ENCODE assay signal across 17 cellular contexts in genomic region chr14:52125885-52126284, GRCh38. TPM values are rescaled to one million over a fixed set of nuclear protein-coding genes. Genes with fewer than 3 reads are reported as not detected.
A peak's percentile ranks its signal among the peaks of the same experiment; 100 is the strongest.
DNase-seq lines count a peak whose midpoint lies in the region; ATAC-seq and TF ChIP-seq lines count a peak whose summit lies in the region.
"Had no signal": no experiment of that assay in that cellular context is flagged by ENCODE, and none has a peak within 500 bp of the region (broad histone marks: within the 10 kb centered on the region; RNA-seq: fewer than 3 reads in every experiment).

No MANE protein-coding gene starts in this region.

- intact Hi-C loops in activated CD4-positive, alpha-beta T cell treated with anti-CD3 and anti-CD28 coated beads for 36 hours (cut with DNase I, micrococcal nuclease): no loop called here
- intact Hi-C loops in esophagus muscularis mucosa (cut with DNase I): no loop called here

- TF ChIP-seq CTCF in H9 (conservative IDR thresholded peaks at IDR 0.05) (no peak), brain microvascular endothelial cell (IDR thresholded peaks at IDR 0.05; ENCODE audit: low read depth, low read length, missing control alignments) (no peak), osteocyte (IDR thresholded peaks at IDR 0.05) (no peak), esophagus muscularis mucosa (IDR thresholded peaks at IDR 0.05) (no peak)

- H3K4me3 Mint-ChIP-seq in activated CD4-positive, alpha-beta T cell treated with anti-CD3 and anti-CD28 coated beads for 36 hours: no peak overlapping the region
- no peak overlapping the region for H3K4me3 Mint-ChIP-seq in H9
- H3K4me3 Mint-ChIP-seq in osteocyte (ENCODE audit: unreplicated experiment): no peak overlapping the region
- H3K4me3 Mint-ChIP-seq: CD4-positive, alpha-beta T cell; type B pancreatic cell had no signal

- no peak overlapping the region for H2BK15ac ChIP-seq in H9 (ENCODE audit: low read depth, low read length)

- no peak overlapping the region for H2BK5ac ChIP-seq in H9 (ENCODE audit: insufficient read length, low read length)

- no peak overlapping the region for H4K91ac ChIP-seq in H9 (ENCODE audit: insufficient read length, low read depth, low read length)

- no peak overlapping the region for H3K27ac ChIP-seq in H9 (ENCODE audit: insufficient read length, low read depth, low read length)
- H3K27ac ChIP-seq in brain microvascular endothelial cell: peak overlapping the region; percentile 64
- H3K27ac ChIP-seq in Karpas-422 (ENCODE audit: low read length): no peak overlapping the region
- peak overlapping the region in 2 of 4 donors; percentile 26 to 62 for H3K27ac ChIP-seq in esophagus muscularis mucosa (replicated peaks in 1 of 4)
- H3K27ac ChIP-seq: WERI-Rb-1 had no signal

- no peaks in the 10 kb centered on the region for H4K20me1 ChIP-seq in H9 (ENCODE audit: control insufficient read depth, insufficient read depth, insufficient read length)
- no peaks in the 10 kb centered on the region for H4K20me1 ChIP-seq in Karpas-422 (ENCODE audit: insufficient read depth, low read depth, low read length)

- no peak overlapping the region for H4K8ac ChIP-seq in H9 (replicated peaks; ENCODE audit: insufficient read length, low read depth, low read length)

- H3K9me3 ChIP-seq in H9 (ENCODE audit: control insufficient read depth, low read depth, low read length): no peaks in the 10 kb centered on the region
- no peaks in the 10 kb centered on the region for H3K9me3 ChIP-seq in Karpas-422 (ENCODE audit: low read length)
- H3K9me3 ChIP-seq in esophagus muscularis mucosa: no peaks in the 10 kb centered on the region
- H3K9me3 ChIP-seq: body of pancreas, esophagus squamous epithelium had no signal

- H3K4me1 Mint-ChIP-seq in activated CD4-positive, alpha-beta T cell treated with anti-CD3 and anti-CD28 coated beads for 36 hours: peaks cover 12% of the 10 kb centered on the region
- H3K4me1 Mint-ChIP-seq in H9: peaks cover 24 to 27% of the 10 kb centered on the region in 2 experiments
- H3K4me1 Mint-ChIP-seq in osteocyte (ENCODE audit: unreplicated experiment): peaks cover 35% of the 10 kb centered on the region

- H3K79me2 ChIP-seq in H9 (ENCODE audit: insufficient read depth, low read length) (no peaks in the 10 kb centered on the region), Karpas-422 (ENCODE audit: low read length) (no peaks in the 10 kb centered on the region)

- H3T11ph ChIP-seq in H9 (ENCODE audit: low read length): no peak overlapping the region

- H3K23ac ChIP-seq in H9 (ENCODE audit: insufficient read length, low read depth, low read length): no peak overlapping the region

- H3K9ac ChIP-seq in H9 (ENCODE audit: extremely low read depth, insufficient read length, low read length) (no peak overlapping the region), Karpas-422 (ENCODE audit: low read length) (no peak overlapping the region)

- no peak overlapping the region for H2BK120ac ChIP-seq in H9 (ENCODE audit: low read depth, low read length, poor library complexity, severe bottlenecking)

- no peak overlapping the region for H3K56ac ChIP-seq in H9 (ENCODE audit: insufficient read length, low read depth, low read length)

- no peak overlapping the region for H3K4ac ChIP-seq in H9 (ENCODE audit: low read depth, low read length)

- H3K4me2 ChIP-seq in H9 (ENCODE audit: insufficient read depth, insufficient read length, low read length) (no peak overlapping the region), Karpas-422 (ENCODE audit: low read depth, low read length, poor library complexity, severe bottlenecking) (no peak overlapping the region)

- no peaks in the 10 kb centered on the region for H3K9me2 ChIP-seq in Karpas-422 (replicated peaks; ENCODE audit: insufficient read depth, low read length)

- no peak overlapping the region for H4K5ac ChIP-seq in H9 (ENCODE audit: insufficient read length, low read depth, low read length)

- no peak overlapping the region for H2AK5ac ChIP-seq in H9 (ENCODE audit: insufficient read length, low read length)

- peak; percentile 26 for ATAC-seq in activated CD4-positive, alpha-beta T cell treated with anti-CD3 and anti-CD28 coated beads for 36 hours

- CTCF ChIA-PET in activated CD4-positive, alpha-beta T cell treated with anti-CD3 and anti-CD28 coated beads for 36 hours (lab: Charles Lee): no interaction called here

- no peak for TF ChIP-seq EP300 in esophagus muscularis mucosa (IDR thresholded peaks at IDR 0.05)

- H3K9me3 Mint-ChIP-seq in activated CD4-positive, alpha-beta T cell treated with anti-CD3 and anti-CD28 coated beads for 36 hours (ENCODE audit: low read depth): no peaks in the 10 kb centered on the region
- H3K9me3 Mint-ChIP-seq in H9: peaks cover 0 to 2% of the 10 kb centered on the region in 2 experiments; a peak in 3 of 5 replicates
- no peaks in the 10 kb centered on the region for H3K9me3 Mint-ChIP-seq in osteocyte (ENCODE audit: unreplicated experiment)
- H3K9me3 Mint-ChIP-seq: CD4-positive, alpha-beta T cell; type B pancreatic cell had no signal

- in situ Hi-C loops in brain microvascular endothelial cell (cut with HindIII; ENCODE audit: low pct_ligation_motif_present, low sequenced_read_pairs): no loop called here

- H3K18ac ChIP-seq in H9 (ENCODE audit: insufficient read length, low read depth, low read length): no peak overlapping the region

- no peaks in the 10 kb centered on the region for H3K79me1 ChIP-seq in H9 (ENCODE audit: insufficient read depth, low read depth, low read length, poor library complexity, severe bottlenecking)

- H2AFZ ChIP-seq in H9 (ENCODE audit: low read length): no peak overlapping the region
- H2AFZ ChIP-seq in Karpas-422 (ENCODE audit: low read length): no peak overlapping the region

- H3K14ac ChIP-seq in H9 (ENCODE audit: insufficient read depth, low read length): no peak overlapping the region

- no peaks in the 10 kb centered on the region for H3K36me3 Mint-ChIP-seq in activated CD4-positive, alpha-beta T cell treated with anti-CD3 and anti-CD28 coated beads for 36 hours (ENCODE audit: low read depth)
- peaks cover 0 to 4% (median 3%) of the 10 kb centered on the region in 3 experiments; a peak in 2 of 7 replicates for H3K36me3 Mint-ChIP-seq in H9 (ENCODE audit: insufficient read depth in 1 of 3, low read depth in 3 of 3)
- no peaks in the 10 kb centered on the region for H3K36me3 Mint-ChIP-seq in osteocyte (ENCODE audit: unreplicated experiment)
- H3K36me3 Mint-ChIP-seq: type B pancreatic cell had no signal

- no peaks in the 10 kb centered on the region for H3K23me2 ChIP-seq in H9 (ENCODE audit: insufficient read length, low read depth, low read length, poor library complexity, severe bottlenecking)

- TF ChIP-seq POLR2A in esophagus muscularis mucosa (IDR thresholded peaks at IDR 0.05; ENCODE audit: low read depth): no peak

- DNase-seq in activated CD4-positive, alpha-beta T cell treated with anti-CD3 and anti-CD28 coated beads for 36 hours: no peak
- DNase-seq in activated CD4-positive, alpha-beta T cell treated with anti-CD3 and anti-CD28 coated beads, Interleukin-2, amount 50 U/mL, for 1 hour: no peak
- DNase-seq in H9 (no peak), brain microvascular endothelial cell (no peak), osteocyte (ENCODE audit: extremely low spot score, unreplicated experiment) (no peak), iPS-NIHi7 (ENCODE audit: extremely low spot score) (no peak), Karpas-422 (no peak), esophagus muscularis mucosa (ENCODE audit: extremely low spot score) (no peak)
- DNase-seq: CD4-positive, alpha-beta T cell; esophagus squamous epithelium; head of caudate nucleus; kidney; NCI-H1105; WERI-Rb-1 had no signal

- H3K27me3 ChIP-seq in H9 (ENCODE audit: insufficient read depth, low read length) (no peaks in the 10 kb centered on the region), brain microvascular endothelial cell (replicated peaks) (no peaks in the 10 kb centered on the region), Karpas-422 (ENCODE audit: low read length) (no peaks in the 10 kb centered on the region), esophagus muscularis mucosa (no peaks in the 10 kb centered on the region)
- H3K27me3 ChIP-seq: body of pancreas, esophagus squamous epithelium had no signal

- H2BK12ac ChIP-seq in H9 (ENCODE audit: insufficient read length, low read depth, low read length): no peak overlapping the region

- WGBS in H9 (ENCODE audit: extremely low coverage, insufficient read length, low lambda C conversion rate): no CpG with 5 or more reads among the region's 4 CpGs
- 93% methylated on average over 4 of the region's 4 CpGs for WGBS in esophagus muscularis mucosa

- peaks cover 4% of the 10 kb centered on the region for H3K27me3 Mint-ChIP-seq in activated CD4-positive, alpha-beta T cell treated with anti-CD3 and anti-CD28 coated beads for 36 hours
- H3K27me3 Mint-ChIP-seq in H9 (ENCODE audit: low read depth) (no peaks in the 10 kb centered on the region; the same call in 1 of the 2 replicates), osteocyte (ENCODE audit: unreplicated experiment) (no peaks in the 10 kb centered on the region)

- H3K4me3 ChIP-seq in brain microvascular endothelial cell (ENCODE audit: low read depth, low read length) (no peak overlapping the region), Karpas-422 (ENCODE audit: low read length) (no peak overlapping the region), esophagus muscularis mucosa (no peak overlapping the region)
- H3K4me3 ChIP-seq: body of pancreas, esophagus squamous epithelium had no signal

- H3K36me3 ChIP-seq in brain microvascular endothelial cell (replicated peaks) (no peaks in the 10 kb centered on the region), Karpas-422 (ENCODE audit: insufficient read depth, low read length) (no peaks in the 10 kb centered on the region), esophagus muscularis mucosa (no peaks in the 10 kb centered on the region)
- H3K36me3 ChIP-seq: esophagus squamous epithelium, WERI-Rb-1 had no signal

- POLR2A ChIA-PET in activated CD4-positive, alpha-beta T cell treated with anti-CD3 and anti-CD28 coated beads for 36 hours (lab: Charles Lee): no interaction called here

- H3K4me1 ChIP-seq in H9 (ENCODE audit: insufficient read depth, low read length) (no peaks in the 10 kb centered on the region; the same call in 1 of the 2 replicates), Karpas-422 (ENCODE audit: low read length) (0 out of 2 replicates have a peak, but pooled peaks cover 2% of the 10 kb centered on the region), esophagus muscularis mucosa (peaks cover 3 to 15% (median 7%) of the 10 kb centered on the region in 4 donors)
- H3K4me1 ChIP-seq: body of pancreas had no signal

- H3K27ac Mint-ChIP-seq in activated CD4-positive, alpha-beta T cell treated with anti-CD3 and anti-CD28 coated beads for 36 hours: no peak overlapping the region
- peak overlapping the region in 2 of 3 experiments; percentile 15 to 51; a peak in 3 of 7 replicates for H3K27ac Mint-ChIP-seq in H9
- H3K27ac Mint-ChIP-seq in osteocyte (ENCODE audit: unreplicated experiment): peak overlapping the region; percentile 47
- H3K27ac Mint-ChIP-seq: CD4-positive, alpha-beta T cell; type B pancreatic cell had no signal

- no peak overlapping the region for H2BK20ac ChIP-seq in H9 (ENCODE audit: low read depth, low read length, poor library complexity, severe bottlenecking)

RNA-seq across cellular contexts. Expression of gene NID2, which starts 57.0 kb away (rescaled TPM):
- not detected for total RNA-seq in activated CD4-positive, alpha-beta T cell treated with anti-CD3 and anti-CD28 coated beads for 36 hours
- total RNA-seq in H9 (2021) (6.4 and 6.6 TPM in 2 replicates), osteocyte (58.5 and 62.9 TPM in 2 replicates), esophagus muscularis mucosa (10 to 100 TPM; 40.4 to 77.2 (median 57.5) TPM)
- total RNA-seq in Karpas-422 (2014; rRNA removed; shearing (Covaris generic); ENCODE audit: low replicate concordance): not detected in 2 replicates
- total RNA-seq: A172 had no signal
